34 cellular contexts compared by ENCODE assay signal in the genomic region with DNA sequence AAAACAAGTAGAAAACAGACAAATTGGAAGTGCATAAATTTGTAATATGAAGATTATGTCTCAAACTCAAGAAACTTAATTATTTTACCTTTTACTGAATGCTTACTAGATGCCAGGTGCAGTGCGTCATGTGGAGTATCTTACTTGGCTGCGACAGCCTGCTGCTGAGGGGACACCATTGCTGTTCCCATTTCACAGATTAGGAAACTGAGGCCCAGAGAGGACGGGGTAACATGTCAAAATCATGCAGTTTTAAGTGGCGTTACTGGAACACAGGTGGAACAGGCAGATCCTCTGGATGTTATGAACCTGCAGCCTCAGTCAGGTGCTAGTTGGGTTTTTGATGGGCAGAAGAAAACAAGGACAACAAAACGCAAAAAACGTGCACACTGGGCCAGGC. TPM values are rescaled to one million over a fixed set of nuclear protein-coding genes. Genes with fewer than 3 reads are reported as not detected.
"Had no signal": no experiment of that assay in that cellular context is flagged by ENCODE, and none has a peak within 500 bp of the region (broad histone marks: within the 10 kb centered on the region; RNA-seq: fewer than 3 reads in every experiment).

No MANE protein-coding gene starts in this region.

- H3K27ac Mint-ChIP-seq: endodermal cell had no signal

- FAIRE-seq: colon, endometrium, islet of Langerhans, keratinocyte had no signal

- H3K27me3 ChIP-seq: dorsolateral prefrontal cortex, gastrocnemius medialis, left lung had no signal

- H3K36me3 ChIP-seq: esophagus squamous epithelium, gastrocnemius medialis, heart right ventricle, left lung, lower lobe of right lung had no signal

- DNase-seq: dermis blood vessel endothelial cell; dorsolateral prefrontal cortex; effector CD8-positive, alpha-beta T cell; effector memory CD8-positive, alpha-beta T cell; endodermal cell; erythroblast; esophagus squamous epithelium; foreskin fibroblast; foreskin melanocyte; gastrocnemius medialis; glutamatergic neuron; head of caudate nucleus; heart right ventricle; hippocampal formation; left cardiac atrium; left lung; left ventricle myocardium superior; lower lobe of right lung; mesenchymal stem cell; midbrain; naive thymus-derived CD4-positive, alpha-beta T cell had no signal

- H3K9me3 Mint-ChIP-seq: effector memory CD8-positive, alpha-beta T cell; endodermal cell; naive thymus-derived CD4-positive, alpha-beta T cell had no signal

- H3K4me3 Mint-ChIP-seq: effector memory CD8-positive, alpha-beta T cell; endodermal cell; naive thymus-derived CD4-positive, alpha-beta T cell had no signal

- H3K27ac ChIP-seq: coronary artery, dorsolateral prefrontal cortex, epithelial cell of prostate, esophagus squamous epithelium, gastrocnemius medialis, heart right ventricle, left lung, lower lobe of right lung had no signal

- H3K4me3 ChIP-seq: coronary artery, dorsolateral prefrontal cortex, esophagus squamous epithelium, gastrocnemius medialis, heart right ventricle, left lung, lower lobe of right lung had no signal

- ATAC-seq: effector memory CD8-positive, alpha-beta T cell; esophagus mucosa; gastrocnemius medialis; heart right ventricle; left cardiac atrium; left lung; left ventricle myocardium superior; lower lobe of right lung; naive thymus-derived CD4-positive, alpha-beta T cell had no signal

- H3K9me3 ChIP-seq: esophagus squamous epithelium, gastrocnemius medialis, heart right ventricle, left lung, lower lobe of right lung had no signal

- H3K36me3 Mint-ChIP-seq: naive thymus-derived CD4-positive, alpha-beta T cell had no signal

RNA-seq across cellular contexts. Expression of a gene that starts 18.6 kb away (rescaled TPM):
- total RNA-seq: dermis blood vessel endothelial cell; dorsolateral prefrontal cortex; endodermal cell; esophagus mucosa; esophagus squamous epithelium; gastrocnemius medialis; glomerular endothelial cell; heart right ventricle; kidney epithelial cell; left cardiac atrium; left lung; left ventricle myocardium superior; lower lobe of right lung; lung microvascular endothelial cell; mesenteric fat pad; mononuclear cell; mucosa of gallbladder; naive thymus-derived CD4-positive, alpha-beta T cell had no signal
- polyA plus RNA-seq: heart right ventricle; keratinocyte; naive thymus-derived CD4-positive, alpha-beta T cell had no signal
